Comparison of ENCODE assay signal across 23 cellular contexts in genomic region chr4:186537843-186538521, GRCh38. TPM values are rescaled to one million over a fixed set of nuclear protein-coding genes. Genes with fewer than 3 reads are reported as not detected.
"Had no signal": no experiment of that assay in that cellular context is flagged by ENCODE, and none has a peak within 500 bp of the region (broad histone marks: within the 10 kb centered on the region; RNA-seq: fewer than 3 reads in every experiment).

No MANE protein-coding gene starts in this region.

- H3K9me3 ChIP-seq: vagina had no signal

- H3K4me1 ChIP-seq: foreskin keratinocyte, vagina had no signal

- H3K27ac ChIP-seq: epithelial cell of prostate, foreskin keratinocyte, hepatocyte, vagina had no signal

- H3K36me3 ChIP-seq: vagina had no signal

- FAIRE-seq: islet of Langerhans, TTC549 had no signal

- DNase-seq: activated B cell treated with CpG ODN at 0.5 μM for 24 hours; activated CD4-positive, alpha-beta memory T cell treated with anti-CD3 and anti-CD28 coated beads for 36 hours; activated CD4-positive, alpha-beta T cell treated with anti-CD3 and anti-CD28 coated beads for 4 hours; activated gamma-delta T cell treated with Interleukin-2 at 50 U/mL for 16 hours; activated T-cell treated with anti-CD3 and anti-CD28 coated beads for 4 hours; foreskin keratinocyte; midbrain; trophoblast cell had no signal

- H3K27me3 ChIP-seq: foreskin keratinocyte, hepatocyte, vagina had no signal

- H3K4me3 ChIP-seq: hepatocyte, vagina had no signal

RNA-seq across cellular contexts. Expression of gene MTNR1A, which starts 17.4 kb away (rescaled TPM):
- total RNA-seq: activated B cell treated with CpG ODN at 0.5 μM for 24 hours; activated CD4-positive, alpha-beta memory T cell treated with anti-CD3 and anti-CD28 coated beads for 36 hours; activated T-helper 1 cell treated with anti-CD3 and anti-CD28 coated beads, Interleukin-12 subunit alpha, Interleukin-12 subunit beta, Interleukin-2, Interleukin-4 antibody, amounts not matched to agents 30 ng/mL and 10 ng/mL and 1 ng/mL, durations not matched to agents 14 hours and 24 hours and 36 hours; dermis microvascular lymphatic vessel endothelial cell; fibroblast of lung; foreskin keratinocyte; hepatocyte; left lobe of liver; lung microvascular endothelial cell; omental fat pad; posterior vena cava; skeletal muscle tissue; T-helper 2 cell treated with Interferon-gamma antibody and Interleukin-4, amounts not matched to agents 100 ng/mL and 5 ng/mL, for 36 hours; vagina had no signal
- polyA plus RNA-seq: fibroblast of lung, foreskin keratinocyte, hepatocyte, neural cell had no signal
